30 cellular contexts compared by ENCODE assay signal in the genomic region with DNA sequence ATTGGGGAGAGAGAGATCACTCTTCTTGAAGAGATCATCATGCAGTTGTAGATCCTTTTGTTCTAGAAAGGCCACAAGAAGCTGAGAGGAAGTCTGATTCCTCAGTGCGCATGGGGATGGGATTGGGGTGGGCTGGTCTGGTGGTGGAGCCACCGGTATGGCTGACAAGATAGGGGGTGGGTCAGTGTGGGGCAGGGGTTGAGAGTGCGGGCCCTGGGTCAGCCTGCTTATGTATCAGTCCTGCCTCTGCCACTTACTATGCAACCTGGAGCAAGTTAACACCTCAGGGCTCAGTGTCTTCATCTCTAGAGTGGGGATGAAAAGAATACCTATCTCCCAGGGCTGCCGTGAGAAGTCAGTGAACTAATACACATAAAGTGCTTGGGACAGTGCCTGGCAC. TPM values are rescaled to one million over a fixed set of nuclear protein-coding genes. Genes with fewer than 3 reads are reported as not detected.
DNase-seq lines count a peak whose midpoint lies in the region; ATAC-seq, FAIRE-seq and TF ChIP-seq lines count a peak whose summit lies in the region.
"Had no signal": no experiment of that assay in that cellular context is flagged by ENCODE, and none has a peak within 500 bp of the region (broad histone marks: within the 10 kb centered on the region; RNA-seq: fewer than 3 reads in every experiment).

No MANE protein-coding gene starts in this region.

- CTCF ChIA-PET in IMR-90 (lab: Yijun Ruan, JAX) (no interaction called here), endothelial cell of umbilical vein (lab: Charles Lee) (no interaction called here)

- no peak overlapping the region for H3K27ac ChIP-seq in IMR-90 (ENCODE audit: insufficient read depth, low read length)
- no peak overlapping the region for H3K27ac ChIP-seq in endothelial cell of umbilical vein (ENCODE audit: insufficient read depth, low read depth, low read length)
- H3K27ac ChIP-seq: body of pancreas, ovary, vagina had no signal

- H3K27me3 Mint-ChIP-seq in stimulated activated naive CD8-positive, alpha-beta T cell treated with anti-CD3 and anti-CD28 coated beads, Interleukin-15, Interleukin-2, amounts not matched to agents 100 ng/mL and 50 ng/mL, for 24 hours, result no peaks in the 10 kb centered on the region
- no peaks in the 10 kb centered on the region for H3K27me3 Mint-ChIP-seq in stimulated activated naive CD8-positive, alpha-beta T cell treated with anti-CD3 and anti-CD28 coated beads, Interleukin-15, amount 100 ng/mL, for 72 hours
- peaks cover 4% of the 10 kb centered on the region for H3K27me3 Mint-ChIP-seq in type B pancreatic cell

- H3K4me3 Mint-ChIP-seq in stimulated activated naive CD8-positive, alpha-beta T cell treated with anti-CD3 and anti-CD28 coated beads, Interleukin-15, Interleukin-2, amounts not matched to agents 100 ng/mL and 50 ng/mL, for 24 hours, result no peak overlapping the region
- H3K4me3 Mint-ChIP-seq in stimulated activated naive CD8-positive, alpha-beta T cell treated with anti-CD3 and anti-CD28 coated beads, Interleukin-15, amount 100 ng/mL, for 72 hours, result no peak overlapping the region
- no peak overlapping the region for H3K4me3 Mint-ChIP-seq in type B pancreatic cell
- H3K4me3 Mint-ChIP-seq: nephron; T-helper 1 cell treated with Interleukin-12 subunit alpha and Interleukin-12 subunit beta and Interleukin-4 antibody, amounts not matched to agents 30 μg/mL and 1 μg/mL, for 36 hours had no signal

- no peak overlapping the region for H3K56ac ChIP-seq in IMR-90 (ENCODE audit: extremely low read depth, insufficient read depth, low read length)

- peaks cover 23% of the 10 kb centered on the region for H3K4me1 Mint-ChIP-seq in stimulated activated naive CD8-positive, alpha-beta T cell treated with anti-CD3 and anti-CD28 coated beads, Interleukin-15, Interleukin-2, amounts not matched to agents 100 ng/mL and 50 ng/mL, for 24 hours (ENCODE audit: low read depth)
- peaks cover 39% of the 10 kb centered on the region for H3K4me1 Mint-ChIP-seq in stimulated activated naive CD8-positive, alpha-beta T cell treated with anti-CD3 and anti-CD28 coated beads, Interleukin-15, amount 100 ng/mL, for 72 hours
- H3K4me1 Mint-ChIP-seq in type B pancreatic cell (ENCODE audit: unreplicated experiment), result peaks cover 10% of the 10 kb centered on the region

- H3K27me3 ChIP-seq in IMR-90 (ENCODE audit: control insufficient read depth, insufficient read depth, low read length) (no peaks in the 10 kb centered on the region), endothelial cell of umbilical vein (ENCODE audit: control insufficient read depth in 2 of 2, insufficient read depth in 2 of 2, low read length in 2 of 2) (peaks cover 0 to 6% of the 10 kb centered on the region in 2 experiments)
- H3K27me3 ChIP-seq: body of pancreas, ovary, vagina had no signal

- H3K14ac ChIP-seq in IMR-90 (replicated peaks; ENCODE audit: low read depth, low read length), result no peak overlapping the region

- intact Hi-C loops in IMR-90 (cut with micrococcal nuclease) (no loop called here), endothelial cell of umbilical vein (cut with micrococcal nuclease) (no loop called here)

- H3K36me3 ChIP-seq in IMR-90 (ENCODE audit: control insufficient read depth, insufficient read depth, low read length) (peaks cover 71% of the 10 kb centered on the region), endothelial cell of umbilical vein (ENCODE audit: control insufficient read depth in 2 of 2, extremely low read depth in 1 of 2, insufficient read depth in 2 of 2, low read length in 2 of 2) (peaks cover under 1 to 30% of the 10 kb centered on the region in 2 experiments)
- H3K36me3 ChIP-seq: ovary had no signal

- no peak for ATAC-seq in stimulated activated naive CD8-positive, alpha-beta T cell treated with anti-CD3 and anti-CD28 coated beads, Interleukin-15, amount 100 ng/mL, for 72 hours
- ATAC-seq in IMR-90 (ENCODE audit: low read depth), result no peak
- ATAC-seq: body of pancreas; mucosa of descending colon; sciatic nerve; stimulated activated naive CD8-positive, alpha-beta T cell treated with anti-CD3 and anti-CD28 coated beads, Interleukin-15, Interleukin-2, amounts not matched to agents 100 U/mL and 50 U/mL, for 24 hours had no signal

- POLR2A ChIA-PET in IMR-90 (lab: Charles Lee; ENCODE audit: unreplicated experiment) (interaction anchor here (1.1 kb wide), 1 partner anchor 11 kb away, joined by 3 read pairs; no protein-coding TSS in a partner anchor), endothelial cell of umbilical vein (lab: Charles Lee) (no interaction called here)

- H3K9ac ChIP-seq in IMR-90 (ENCODE audit: low read depth, low read length) (no peak overlapping the region), endothelial cell of umbilical vein (replicated peaks; ENCODE audit: extremely low read depth, insufficient read depth, low read length) (no peak overlapping the region)

- in situ Hi-C loops in IMR-90 (cut with MboI; ENCODE audit: low sequenced_read_pairs), result no loop called here

- H3K9me3 Mint-ChIP-seq in stimulated activated naive CD8-positive, alpha-beta T cell treated with anti-CD3 and anti-CD28 coated beads, Interleukin-15, Interleukin-2, amounts not matched to agents 100 ng/mL and 50 ng/mL, for 24 hours, result no peaks in the 10 kb centered on the region
- H3K9me3 Mint-ChIP-seq in stimulated activated naive CD8-positive, alpha-beta T cell treated with anti-CD3 and anti-CD28 coated beads, Interleukin-15, amount 100 ng/mL, for 72 hours, result no peaks in the 10 kb centered on the region
- H3K9me3 Mint-ChIP-seq in type B pancreatic cell, result no peaks in the 10 kb centered on the region
- H3K9me3 Mint-ChIP-seq: CD4-positive, alpha-beta T cell; nephron; T-helper 1 cell treated with Interleukin-12 subunit alpha and Interleukin-12 subunit beta and Interleukin-4 antibody, amounts not matched to agents 30 μg/mL and 1 μg/mL, for 36 hours had no signal

- H3K9me3 ChIP-seq in IMR-90 (ENCODE audit: control insufficient read depth, insufficient read depth, low read length) (no peaks in the 10 kb centered on the region), endothelial cell of umbilical vein (replicated peaks; ENCODE audit: control insufficient read depth, insufficient read depth, low read length) (no peaks in the 10 kb centered on the region)
- H3K9me3 ChIP-seq: body of pancreas, mucosa of descending colon, ovary, vagina had no signal

- no CpG with 5 or more reads among the region's 4 CpGs for WGBS in IMR-90 (ENCODE audit: extremely low coverage in 2 of 2, insufficient read length in 1 of 2), 2 experiments

- H3K4ac ChIP-seq in IMR-90 (ENCODE audit: low read depth, low read length), result no peak overlapping the region

- H2AK9ac ChIP-seq in IMR-90 (replicated peaks; ENCODE audit: low read depth, low read length, poor library complexity), result peak overlapping the region; percentile 37

- no peaks in the 10 kb centered on the region for H3K9me1 ChIP-seq in IMR-90 (ENCODE audit: insufficient read depth, low read length)
- no peaks in the 10 kb centered on the region for H3K9me1 ChIP-seq in endothelial cell of umbilical vein (replicated peaks; ENCODE audit: control insufficient read depth, extremely low read depth, insufficient read depth, low read length)

- no peak for DNase-seq in stimulated activated naive CD8-positive, alpha-beta T cell treated with anti-CD3 and anti-CD28 coated beads, Interleukin-15, amount 100 ng/mL, for 72 hours
- DNase-seq in IMR-90, result no peak
- DNase-seq in endothelial cell of umbilical vein (ENCODE audit: low read depth, low spot score), result no peak
- DNase-seq in type B pancreatic cell (ENCODE audit: extremely low spot score, unreplicated experiment), result no peak
- no peak for DNase-seq in hypothalamus (lab: John Stamatoyannopoulos, UW)
- no peak for DNase-seq in HT-29 (ENCODE audit: low spot score)
- no peak for DNase-seq in NK-92 (lab: John Stamatoyannopoulos, UW; ENCODE audit: unreplicated experiment)
- DNase-seq: activated CD4-positive, alpha-beta T cell treated with anti-CD3 and anti-CD28 coated beads, Interleukin-2, amount 50 U/mL, for 4 hours; activated CD8-positive, alpha-beta memory T cell treated with anti-CD3 and anti-CD28 coated beads, Interleukin-2, amount 50 U/mL, for 4 hours; body of pancreas; CD4-positive, alpha-beta T cell; islet precursor cell; mucosa of descending colon; NCI-H1105 treated with DMSO at 0.1 percent for 48 hours; NCI-H2029 treated with DMSO at 0.1 percent for 48 hours; NCI-H2227 treated with DMSO at 0.1 percent for 48 hours; NCI-H69; stimulated activated naive CD8-positive, alpha-beta T cell treated with anti-CD3 and anti-CD28 coated beads, Interleukin-15, Interleukin-2, amounts not matched to agents 100 U/mL and 50 U/mL, for 24 hours had no signal

- no peak overlapping the region; the same call in 1 of the 2 replicates for H4K5ac ChIP-seq in IMR-90 (ENCODE audit: low read depth, low read length)

- H3K27ac Mint-ChIP-seq in stimulated activated naive CD8-positive, alpha-beta T cell treated with anti-CD3 and anti-CD28 coated beads, Interleukin-15, Interleukin-2, amounts not matched to agents 100 ng/mL and 50 ng/mL, for 24 hours, result peak overlapping the region; percentile 14
- H3K27ac Mint-ChIP-seq in stimulated activated naive CD8-positive, alpha-beta T cell treated with anti-CD3 and anti-CD28 coated beads, Interleukin-15, amount 100 ng/mL, for 72 hours, result peak overlapping the region in 1 of 2 donors; percentile 54
- peak overlapping the region; percentile 8 for H3K27ac Mint-ChIP-seq in type B pancreatic cell
- H3K27ac Mint-ChIP-seq: CD4-positive, alpha-beta T cell; T-helper 1 cell treated with Interleukin-12 subunit alpha and Interleukin-12 subunit beta and Interleukin-4 antibody, amounts not matched to agents 30 μg/mL and 1 μg/mL, for 36 hours had no signal

- H3K4me1 ChIP-seq in IMR-90 (ENCODE audit: control insufficient read depth, insufficient read depth, low read length), result peaks cover 6% of the 10 kb centered on the region; the same call in 1 of the 2 replicates
- H3K4me1 ChIP-seq in endothelial cell of umbilical vein (ENCODE audit: control insufficient read depth, extremely low read depth, insufficient read depth, low read length), result peaks cover 5% of the 10 kb centered on the region

- no peak overlapping the region for H3K4me2 ChIP-seq in IMR-90 (ENCODE audit: low read depth, low read length)
- no peak overlapping the region for H3K4me2 ChIP-seq in endothelial cell of umbilical vein (ENCODE audit: insufficient read depth, low read length)

- peaks cover 14% of the 10 kb centered on the region for H3K36me3 Mint-ChIP-seq in stimulated activated naive CD8-positive, alpha-beta T cell treated with anti-CD3 and anti-CD28 coated beads, Interleukin-15, Interleukin-2, amounts not matched to agents 100 ng/mL and 50 ng/mL, for 24 hours (ENCODE audit: low read depth)
- H3K36me3 Mint-ChIP-seq in type B pancreatic cell, result no peaks in the 10 kb centered on the region

- BruUV-seq in IMR-90 (replicated peaks; lab: Mats Ljungman, UMichigan) (no TSS peak), endothelial cell of umbilical vein (replicated peaks; lab: Mats Ljungman, UMichigan) (no TSS peak)

- H2BK5ac ChIP-seq in IMR-90 (ENCODE audit: low read depth, low read length, poor library complexity, severe bottlenecking), result no peak overlapping the region

- H2AFZ ChIP-seq in IMR-90 (replicated peaks; ENCODE audit: low read length, poor library complexity), result no peak overlapping the region
- no peak overlapping the region for H2AFZ ChIP-seq in endothelial cell of umbilical vein (ENCODE audit: low read depth, low read length)

- H2AK5ac ChIP-seq in IMR-90 (ENCODE audit: low read depth, low read length), result no peak overlapping the region

- peaks cover 8% of the 10 kb centered on the region for H3K79me2 ChIP-seq in endothelial cell of umbilical vein (ENCODE audit: control insufficient read depth, insufficient read depth, low read length)

- no peak overlapping the region for H2BK20ac ChIP-seq in IMR-90 (ENCODE audit: low read depth, low read length)

- peaks cover 8 to 86% of the 10 kb centered on the region in 2 experiments for H3K79me1 ChIP-seq in IMR-90 (ENCODE audit: low read depth in 1 of 2, low read length in 2 of 2)

- no peak overlapping the region for H3K18ac ChIP-seq in IMR-90 (ENCODE audit: low read depth, low read length)

- no peak overlapping the region for H2BK120ac ChIP-seq in IMR-90 (ENCODE audit: low read depth, low read length)

- H3K4me3 ChIP-seq in IMR-90 (ENCODE audit: insufficient read depth, low read depth, low read length) (no peak overlapping the region), endothelial cell of umbilical vein (replicated peaks in 1 of 3; ENCODE audit: insufficient read depth in 1 of 3, low read depth in 1 of 3, low read length in 3 of 3) (no peak overlapping the region)
- H3K4me3 ChIP-seq: body of pancreas, mucosa of descending colon, ovary, vagina had no signal

- H4K20me1 ChIP-seq in IMR-90 (ENCODE audit: insufficient read depth, low read length) (peaks cover 69% of the 10 kb centered on the region), endothelial cell of umbilical vein (replicated peaks; ENCODE audit: control insufficient read depth, extremely low read depth, insufficient read depth, low read length) (no peaks in the 10 kb centered on the region)

- H3K23ac ChIP-seq in IMR-90 (ENCODE audit: low read depth, low read length), result no peak overlapping the region

- TF ChIP-seq CTCF in IMR-90 (conservative IDR thresholded peaks at IDR 0.05; ENCODE audit: low read depth, low read length) (no peak), endothelial cell of umbilical vein (IDR thresholded peaks at IDR 0.05; ENCODE audit: extremely low read depth in 1 of 2, insufficient read depth in 1 of 2, low read depth in 1 of 2, low read length in 2 of 2) (no peak), type B pancreatic cell (conservative IDR thresholded peaks at IDR 0.05) (no peak)

- dilution Hi-C loops in IMR-90 (cut with HindIII; ENCODE audit: low sequenced_read_pairs, unreplicated experiment), result no loop called here
- dilution Hi-C loops in endothelial cell of umbilical vein (cut with MboI; ENCODE audit: extremely low pct_ligation_motif_present, low sequenced_read_pairs), result no loop called here

- TF ChIP-seq POLR2A in IMR-90 (IDR thresholded peaks at IDR 0.05; ENCODE audit: low read depth, low read length), result no peak
- TF ChIP-seq POLR2A in endothelial cell of umbilical vein (IDR thresholded peaks at IDR 0.05; ENCODE audit: low read depth, low read length), result peak; percentile 40

- H4K8ac ChIP-seq in IMR-90 (ENCODE audit: low read depth in 2 of 2, low read length in 2 of 2), result no peak overlapping the region

- no peak overlapping the region for H2BK15ac ChIP-seq in IMR-90 (ENCODE audit: low read depth, low read length)

- FAIRE-seq in endothelial cell of umbilical vein (lab: Jason Lieb, UNC), result no peak
- FAIRE-seq: TTC549 had no signal

- no peak overlapping the region for H4K91ac ChIP-seq in IMR-90 (ENCODE audit: insufficient read depth, low read depth, low read length)

- no peak for TF ChIP-seq RAD21 in IMR-90 (IDR thresholded peaks at IDR 0.05; ENCODE audit: low read length)

RNA-seq across cellular contexts. Expression of gene SMARCD3, which starts 8.0 kb away (rescaled TPM):
- total RNA-seq in IMR-90 (2012; rRNA removed) (33.1 and 37.5 TPM in 2 replicates), endothelial cell of umbilical vein (5.9 and 6.1 TPM in 2 replicates), type B pancreatic cell (ENCODE audit: low replicate concordance) (20.0 and 58.4 TPM in 2 replicates)
- polyA plus RNA-seq in IMR-90 (2012; rRNA removed) (43.8 and 48.5 TPM in 2 replicates), endothelial cell of umbilical vein (8.5 and 10.5 TPM in 2 replicates)
- polyA plus RNA-seq in IMR-90 (2012; cell fraction: cytosol; rRNA removed), result 28.8 and 30.9 TPM in 2 replicates
- 250 and 259 TPM in 2 replicates for polyA plus RNA-seq in IMR-90 (2012; cell fraction: nucleus; rRNA removed; ENCODE audit: low replicate concordance)
- 5.6 and 6.0 TPM in 2 replicates for polyA plus RNA-seq in endothelial cell of umbilical vein (2011; cell fraction: cytosol; rRNA removed)
- polyA plus RNA-seq in endothelial cell of umbilical vein (2011; cell fraction: nucleus; rRNA removed), result 58.4 and 65.9 TPM in 2 replicates
- 10.2 and 13.5 TPM in 2 replicates for polyA plus RNA-seq in endothelial cell of umbilical vein (2012)
- polyA minus RNA-seq in endothelial cell of umbilical vein, result 4.0 and 7.0 TPM in 2 replicates
- polyA minus RNA-seq in endothelial cell of umbilical vein (2011; cell fraction: cytosol; rRNA and poly(A)+ RNA removed), result 2.7 TPM
- 6.4 and 10.1 TPM in 2 replicates for polyA minus RNA-seq in endothelial cell of umbilical vein (2011; cell fraction: nucleus; rRNA and poly(A)+ RNA removed)
- 1.1 and 1.3 TPM in 2 replicates for total RNA-seq in HT-29 (2014; rRNA removed; shearing (Covaris generic))

RNA-seq across cellular contexts. Expression of gene CHPF2, which starts 8.3 kb away (rescaled TPM):
- total RNA-seq in IMR-90 (2012; rRNA removed), result 26.2 and 26.9 TPM in 2 replicates
- polyA plus RNA-seq in IMR-90 (2012; rRNA removed), result 77.0 and 80.0 TPM in 2 replicates
- 51.8 and 111 TPM in 2 replicates for polyA plus RNA-seq in IMR-90 (2012; cell fraction: cytosol; rRNA removed)
- 105 and 225 TPM in 2 replicates for polyA plus RNA-seq in IMR-90 (2012; cell fraction: nucleus; rRNA removed; ENCODE audit: low replicate concordance)
- total RNA-seq in endothelial cell of umbilical vein, result 73.0 and 75.0 TPM in 2 replicates
- polyA plus RNA-seq in endothelial cell of umbilical vein, result 72.8 and 95.3 TPM in 2 replicates
- polyA plus RNA-seq in endothelial cell of umbilical vein (2011; cell fraction: cytosol; rRNA removed), result 39.1 and 62.9 TPM in 2 replicates
- polyA plus RNA-seq in endothelial cell of umbilical vein (2011; cell fraction: nucleus; rRNA removed), result 93.3 and 100 TPM in 2 replicates
- 47.8 and 57.1 TPM in 2 replicates for polyA plus RNA-seq in endothelial cell of umbilical vein (2012)
- polyA minus RNA-seq in endothelial cell of umbilical vein, result 55.3 and 65.4 TPM in 2 replicates
- 13.4 TPM for polyA minus RNA-seq in endothelial cell of umbilical vein (2011; cell fraction: cytosol; rRNA and poly(A)+ RNA removed)
- polyA minus RNA-seq in endothelial cell of umbilical vein (2011; cell fraction: nucleus; rRNA and poly(A)+ RNA removed), result 46.5 and 56.4 TPM in 2 replicates
- total RNA-seq in type B pancreatic cell (ENCODE audit: low replicate concordance), result 44.4 and 54.7 TPM in 2 replicates
- 72.5 and 87.7 TPM in 2 replicates for total RNA-seq in HT-29 (2014; rRNA removed; shearing (Covaris generic))

RNA-seq across cellular contexts. Expression of gene ABCF2, which starts 13.5 kb away (rescaled TPM):
- 100 and 103 TPM in 2 replicates for total RNA-seq in IMR-90 (2012; rRNA removed)
- polyA plus RNA-seq in IMR-90 (2012; rRNA removed), result 40.3 and 46.2 TPM in 2 replicates
- 20.3 and 26.3 TPM in 2 replicates for polyA plus RNA-seq in IMR-90 (2012; cell fraction: cytosol; rRNA removed)
- 31.5 and 41.9 TPM in 2 replicates for polyA plus RNA-seq in IMR-90 (2012; cell fraction: nucleus; rRNA removed; ENCODE audit: low replicate concordance)
- 56.7 and 61.6 TPM in 2 replicates for total RNA-seq in endothelial cell of umbilical vein
- 43.0 and 45.3 TPM in 2 replicates for polyA plus RNA-seq in endothelial cell of umbilical vein
- 60.2 and 71.2 TPM in 2 replicates for polyA plus RNA-seq in endothelial cell of umbilical vein (2011; cell fraction: cytosol; rRNA removed)
- polyA plus RNA-seq in endothelial cell of umbilical vein (2011; cell fraction: nucleus; rRNA removed), result 44.3 and 57.2 TPM in 2 replicates
- polyA plus RNA-seq in endothelial cell of umbilical vein (2012), result 37.6 and 54.8 TPM in 2 replicates
- 48.4 and 55.1 TPM in 2 replicates for polyA minus RNA-seq in endothelial cell of umbilical vein
- 27.2 TPM for polyA minus RNA-seq in endothelial cell of umbilical vein (2011; cell fraction: cytosol; rRNA and poly(A)+ RNA removed)
- 12.5 and 19.8 TPM in 2 replicates for polyA minus RNA-seq in endothelial cell of umbilical vein (2011; cell fraction: nucleus; rRNA and poly(A)+ RNA removed)
- total RNA-seq in type B pancreatic cell (ENCODE audit: low replicate concordance), result 35.9 and 46.5 TPM in 2 replicates
- 80.2 and 82.5 TPM in 2 replicates for total RNA-seq in HT-29 (2014; rRNA removed; shearing (Covaris generic))

RNA-seq across cellular contexts. Expression of gene H2BK1, which starts 30.2 kb away (rescaled TPM):
- total RNA-seq in IMR-90 (2012; rRNA removed) (not detected in 2 replicates), endothelial cell of umbilical vein (not detected in 2 replicates), type B pancreatic cell (ENCODE audit: low replicate concordance) (not detected in 2 replicates)
- polyA plus RNA-seq in IMR-90 (2012; rRNA removed) (not detected in 2 replicates), endothelial cell of umbilical vein (not detected in 2 replicates)
- polyA plus RNA-seq in IMR-90 (2012; cell fraction: cytosol; rRNA removed), result not detected in 2 replicates
- not detected in 2 replicates for polyA plus RNA-seq in IMR-90 (2012; cell fraction: nucleus; rRNA removed; ENCODE audit: low replicate concordance)
- polyA plus RNA-seq in endothelial cell of umbilical vein (2011; cell fraction: cytosol; rRNA removed), result not detected in 2 replicates
- polyA plus RNA-seq in endothelial cell of umbilical vein (2011; cell fraction: nucleus; rRNA removed), result not detected in 2 replicates
- not detected in 2 replicates for polyA plus RNA-seq in endothelial cell of umbilical vein (2012)
- 0.81 TPM in 1 of 2 replicates, not detected in the other for polyA minus RNA-seq in endothelial cell of umbilical vein
- polyA minus RNA-seq in endothelial cell of umbilical vein (2011; cell fraction: cytosol; rRNA and poly(A)+ RNA removed), result not detected
- polyA minus RNA-seq in endothelial cell of umbilical vein (2011; cell fraction: nucleus; rRNA and poly(A)+ RNA removed), result not detected in 2 replicates
- not detected in 2 replicates for total RNA-seq in HT-29 (2014; rRNA removed; shearing (Covaris generic))
- total RNA-seq: body of pancreas; CD4-positive, alpha-beta T cell; glomerular endothelial cell; lower leg skin; MCF 10A; mucosa of descending colon; sciatic nerve; SK-MEL-5; vagina had no signal
- polyA plus RNA-seq: adipose tissue had no signal

RNA-seq across cellular contexts. Expression of gene ASB10, which starts 53.5 kb away (rescaled TPM):
- total RNA-seq in IMR-90 (2012; rRNA removed), result not detected in 2 replicates
- not detected in 2 replicates for polyA plus RNA-seq in IMR-90 (2012; rRNA removed)
- polyA plus RNA-seq in IMR-90 (2012; cell fraction: cytosol; rRNA removed), result not detected in 2 replicates
- not detected in 2 replicates for polyA plus RNA-seq in IMR-90 (2012; cell fraction: nucleus; rRNA removed; ENCODE audit: low replicate concordance)
- total RNA-seq in endothelial cell of umbilical vein, result not detected in 2 replicates
- not detected in 2 replicates for polyA plus RNA-seq in endothelial cell of umbilical vein
- polyA plus RNA-seq in endothelial cell of umbilical vein (2011; cell fraction: cytosol; rRNA removed), result not detected in 2 replicates
- not detected in 2 replicates for polyA plus RNA-seq in endothelial cell of umbilical vein (2011; cell fraction: nucleus; rRNA removed)
- polyA plus RNA-seq in endothelial cell of umbilical vein (2012), result not detected in 2 replicates
- not detected in 2 replicates for polyA minus RNA-seq in endothelial cell of umbilical vein
- polyA minus RNA-seq in endothelial cell of umbilical vein (2011; cell fraction: cytosol; rRNA and poly(A)+ RNA removed), result not detected
- not detected in 2 replicates for polyA minus RNA-seq in endothelial cell of umbilical vein (2011; cell fraction: nucleus; rRNA and poly(A)+ RNA removed)
- not detected in 2 replicates for total RNA-seq in type B pancreatic cell (ENCODE audit: low replicate concordance)
- not detected in 2 replicates for total RNA-seq in HT-29 (2014; rRNA removed; shearing (Covaris generic))
- total RNA-seq: body of pancreas; CD4-positive, alpha-beta T cell; glomerular endothelial cell; lower leg skin; MCF 10A; mucosa of descending colon; ovary; sciatic nerve; SK-MEL-5; vagina had no signal
- polyA plus RNA-seq: adipose tissue, ovary had no signal
